In genomic region chr12:56630180-56630632, GRCh38 we compare ENCODE assay signal across 1 cellular context.
TF ChIP-seq lines count a peak whose summit lies in the region.

BAZ2A (minus strand) TSS chr12:56630326; CDS start chr12:56617530, 12,796 bp downstream.

TF ChIP-seq in HepG2, 621 proteins besides CTCF, POLR2A, EP300 and RAD21 (continued from another document and continues in another):
- TF ChIP-seq ZNF274 (CRISPR knock-in tag; IDR thresholded peaks at IDR 0.05), result no peak
- TF ChIP-seq ZNF275 (CRISPR knock-in tag; IDR thresholded peaks at IDR 0.05; ENCODE audit: borderline replicate concordance), result no peak
- no peak for TF ChIP-seq ZSCAN9 (CRISPR knock-in tag; IDR thresholded peaks at IDR 0.05; ENCODE audit: borderline replicate concordance)
- TF ChIP-seq ZNF747 (CRISPR knock-in tag; IDR thresholded peaks at IDR 0.05; ENCODE audit: borderline replicate concordance), result no peak; the same call in 1 of the 2 replicates
- TF ChIP-seq CSRNP1 (CRISPR knock-in tag; IDR thresholded peaks at IDR 0.05), result no peak
- no peak for TF ChIP-seq ZNF367 (CRISPR knock-in tag; IDR thresholded peaks at IDR 0.05; ENCODE audit: borderline replicate concordance)
- no peak for TF ChIP-seq IRF1 (CRISPR knock-in tag; IDR thresholded peaks at IDR 0.05; ENCODE audit: low read depth)
- TF ChIP-seq ZNF644 (CRISPR knock-in tag; IDR thresholded peaks at IDR 0.05; ENCODE audit: low read depth), result no peak
- no peak; the same call in 1 of the 2 replicates for TF ChIP-seq EED (CRISPR knock-in tag; IDR thresholded peaks at IDR 0.05)
- TF ChIP-seq HIC2 (CRISPR knock-in tag; IDR thresholded peaks at IDR 0.05; ENCODE audit: low read depth), result no peak
- TF ChIP-seq SSRP1 (CRISPR knock-in tag; IDR thresholded peaks at IDR 0.05), result 0 out of 2 replicates have a peak, but pooled peaks have one; percentile 78
- TF ChIP-seq HOMEZ (CRISPR knock-in tag; IDR thresholded peaks at IDR 0.05; ENCODE audit: low read depth), result peak; percentile 65; the same call in 1 of the 2 replicates
- no peak for TF ChIP-seq ONECUT2 (CRISPR knock-in tag; IDR thresholded peaks at IDR 0.05)
- TF ChIP-seq SNRNP70 (IDR thresholded peaks at IDR 0.05; ENCODE audit: low read depth, low read length), result no peak
- peak; percentile 89 for TF ChIP-seq GABPB1 (CRISPR knock-in tag; IDR thresholded peaks at IDR 0.05)
- no peak for TF ChIP-seq XBP1 (CRISPR knock-in tag; IDR thresholded peaks at IDR 0.05)
- no peak for TF ChIP-seq TBX3 (IDR thresholded peaks at IDR 0.05; ENCODE audit: borderline replicate concordance)
- TF ChIP-seq ZNF335 (CRISPR knock-in tag; IDR thresholded peaks at IDR 0.05), result peak; percentile 67; the same call in 1 of the 2 replicates
- TF ChIP-seq POGZ (CRISPR knock-in tag; IDR thresholded peaks at IDR 0.05), result peak; percentile 91
- TF ChIP-seq SIN3B (IDR thresholded peaks at IDR 0.05; ENCODE audit: low read length), result no peak
- no peak for TF ChIP-seq PTBP1 (IDR thresholded peaks at IDR 0.05; ENCODE audit: low read depth, low read length, poor library complexity, severe bottlenecking)
- TF ChIP-seq RNF219 (CRISPR knock-in tag; IDR thresholded peaks at IDR 0.05), result no peak
- TF ChIP-seq ZNF407 (CRISPR knock-in tag; IDR thresholded peaks at IDR 0.05; ENCODE audit: not compliant biosample characterization), result peak; percentile 4
- TF ChIP-seq SOX6 (IDR thresholded peaks at IDR 0.05), result no peak
- TF ChIP-seq SOX6 (CRISPR knock-in tag; IDR thresholded peaks at IDR 0.05), result peak; percentile 45
- peak; percentile 73; the same call in 1 of the 2 replicates for TF ChIP-seq ZNF331 (CRISPR knock-in tag; IDR thresholded peaks at IDR 0.05)
- 0 out of 2 replicates have a peak, but pooled peaks have one; percentile 18 for TF ChIP-seq NFATC3 (CRISPR knock-in tag; IDR thresholded peaks at IDR 0.05)
- no peak for TF ChIP-seq MTF2 (CRISPR knock-in tag; IDR thresholded peaks at IDR 0.05; ENCODE audit: borderline replicate concordance)
- TF ChIP-seq FOXM1 (CRISPR knock-in tag; IDR thresholded peaks at IDR 0.05), result no peak
- no peak for TF ChIP-seq ZNF34 (CRISPR knock-in tag; IDR thresholded peaks at IDR 0.05; ENCODE audit: borderline replicate concordance)
- no peak for TF ChIP-seq BRF2 (CRISPR knock-in tag; IDR thresholded peaks at IDR 0.05)
- peak; percentile 9; the same call in 1 of the 2 replicates for TF ChIP-seq ZNF460 (CRISPR knock-in tag; IDR thresholded peaks at IDR 0.05; ENCODE audit: borderline replicate concordance)
- TF ChIP-seq BRCA1 (CRISPR knock-in tag; IDR thresholded peaks at IDR 0.05), result no peak
- peak; percentile 57; the same call in 1 of the 2 replicates for TF ChIP-seq NCOA2 (CRISPR knock-in tag; IDR thresholded peaks at IDR 0.05)
- TF ChIP-seq ZNF557 (CRISPR knock-in tag; IDR thresholded peaks at IDR 0.05), result no peak
- TF ChIP-seq ZNF44 (CRISPR knock-in tag; IDR thresholded peaks at IDR 0.05), result no peak; the same call in 1 of the 2 replicates
- no peak; the same call in 1 of the 2 replicates for TF ChIP-seq ZNF136 (CRISPR knock-in tag; IDR thresholded peaks at IDR 0.05; ENCODE audit: low read depth)
- 0 out of 2 replicates have a peak, but pooled peaks have one; percentile 49 for TF ChIP-seq ISL2 (CRISPR knock-in tag; IDR thresholded peaks at IDR 0.05)
- TF ChIP-seq ERF (CRISPR knock-in tag; IDR thresholded peaks at IDR 0.05), result peak; percentile 84
- 0 out of 2 replicates have a peak, but pooled peaks have one; percentile 38 for TF ChIP-seq ZBTB42 (CRISPR knock-in tag; IDR thresholded peaks at IDR 0.05)
- no peak for TF ChIP-seq RARA (CRISPR knock-in tag; IDR thresholded peaks at IDR 0.05)
- TF ChIP-seq NCOR1 (IDR thresholded peaks at IDR 0.05; ENCODE audit: borderline replicate concordance, low read length), result no peak
- no peak for TF ChIP-seq CEBPB (IDR thresholded peaks at IDR 0.05; ENCODE audit: borderline replicate concordance, low read depth, low read length)
- 0 out of 2 replicates have a peak, but pooled peaks have one; percentile 59 for TF ChIP-seq DNMT3B (CRISPR knock-in tag; conservative IDR thresholded peaks at IDR 0.05)
- TF ChIP-seq ZNF256 (CRISPR knock-in tag; conservative IDR thresholded peaks at IDR 0.05), result no peak
- TF ChIP-seq THAP7 (CRISPR knock-in tag; IDR thresholded peaks at IDR 0.05), result no peak
